21 cellular contexts compared by ENCODE assay signal in genomic region chr5:10374623-10375022, GRCh38. TPM values are rescaled to one million over a fixed set of nuclear protein-coding genes. Genes with fewer than 3 reads are reported as not detected.
DNase-seq lines count a peak whose midpoint lies in the region; ATAC-seq and TF ChIP-seq lines count a peak whose summit lies in the region.
"Had no signal": no experiment of that assay in that cellular context is flagged by ENCODE, and none has a peak within 500 bp of the region (broad histone marks: within the 10 kb centered on the region; RNA-seq: fewer than 3 reads in every experiment).

No MANE protein-coding gene starts in this region.

- no peaks in the 10 kb centered on the region for H4K20me1 ChIP-seq in H9 (ENCODE audit: control insufficient read depth, insufficient read depth, insufficient read length)
- H4K20me1 ChIP-seq in neural progenitor cell (ENCODE audit: low read depth) = peaks cover 58% of the 10 kb centered on the region
- peaks cover 63% of the 10 kb centered on the region for H4K20me1 ChIP-seq in MM.1S (ENCODE audit: insufficient read depth, low read length)

- H3K4me1 ChIP-seq in H9 (ENCODE audit: insufficient read depth, low read length) = no peaks in the 10 kb centered on the region
- peaks cover 30% of the 10 kb centered on the region for H3K4me1 ChIP-seq in neural progenitor cell
- peaks cover 26% of the 10 kb centered on the region for H3K4me1 ChIP-seq in MM.1S (ENCODE audit: low read length)
- H3K4me1 ChIP-seq: uterus had no signal

- H3K9ac ChIP-seq in H9 (ENCODE audit: extremely low read depth, insufficient read length, low read length) (no peak overlapping the region), neural progenitor cell (no peak overlapping the region), MM.1S (ENCODE audit: low read length) (no peak overlapping the region)
- H3K9ac ChIP-seq: BLaER1 had no signal

- H3K4me1 Mint-ChIP-seq in H9 (peaks cover 36 to 44% of the 10 kb centered on the region in 2 experiments), nephron progenitor cell (peaks cover 10% of the 10 kb centered on the region), neural progenitor cell (no peaks in the 10 kb centered on the region)
- H3K4me1 Mint-ChIP-seq in activated T-helper 2 cell treated with anti-CD3 and anti-CD28 coated beads, Interferon-gamma antibody, Interleukin-2, Interleukin-4, amounts not matched to agents 10 μg/mL and 5 μg/mL and 100 μg/mL, durations not matched to agents 14 hours and 24 hours and 36 hours (ENCODE audit: low read depth) = peaks cover 43% of the 10 kb centered on the region

- ATAC-seq in GM19023 (IDR thresholded peaks at IDR 0.05; ENCODE audit: unreplicated experiment) = peak; percentile 53

- H3K36me3 Mint-ChIP-seq in H9 (ENCODE audit: insufficient read depth in 1 of 3, low read depth in 3 of 3) = peaks cover 22 to 30% (median 25%) of the 10 kb centered on the region in 3 experiments
- peaks cover 26% of the 10 kb centered on the region for H3K36me3 Mint-ChIP-seq in activated T-helper 2 cell treated with anti-CD3 and anti-CD28 coated beads, Interferon-gamma antibody, Interleukin-2, Interleukin-4, amounts not matched to agents 10 μg/mL and 5 μg/mL and 100 μg/mL, durations not matched to agents 14 hours and 24 hours and 36 hours (ENCODE audit: low read depth)
- peaks cover 86% of the 10 kb centered on the region for H3K36me3 Mint-ChIP-seq in nephron progenitor cell (ENCODE audit: low read depth)
- H3K36me3 Mint-ChIP-seq in neural progenitor cell = peaks cover 67% of the 10 kb centered on the region

- H4K91ac ChIP-seq in H9 (ENCODE audit: insufficient read length, low read depth, low read length) = no peak overlapping the region

- H3K79me2 ChIP-seq in H9 (ENCODE audit: insufficient read depth, low read length) (peaks cover 16% of the 10 kb centered on the region; the same call in 1 of the 2 replicates), neural progenitor cell (ENCODE audit: low read depth) (peaks cover 99% of the 10 kb centered on the region), MM.1S (ENCODE audit: low read length) (peaks cover 96% of the 10 kb centered on the region)

- DNase-seq in H9 (no peak), nephron progenitor cell (no peak), neural progenitor cell (ENCODE audit: low spot score) (no peak), NCI-H2196 treated with DMSO at 0.1 percent for 48 hours (lab: John Stamatoyannopoulos, UW; ENCODE audit: unreplicated experiment) (no peak), MM.1S (no peak)
- no peak for DNase-seq in activated T-helper 2 cell treated with anti-CD3 and anti-CD28 coated beads, Interferon-gamma antibody, Interleukin-2, Interleukin-4, amounts not matched to agents 10 μg/mL and 5 μg/mL and 100 μg/mL, durations not matched to agents 14 hours and 24 hours and 36 hours (ENCODE audit: low spot score)
- DNase-seq: activated naive CD4-positive, alpha-beta T cell treated with anti-CD3 and anti-CD28 coated beads, Interleukin-2, amount 50 U/mL, for 16 hours; caudate nucleus; DMS153; H7; islet precursor cell; Kasumi-1; mesenchymal stem cell; NCI-H146; NCI-H510A treated with DMSO at 0.1 percent for 48 hours; ovary; PC-9; stimulated activated naive CD4-positive, alpha-beta T cell; uterus had no signal

- TF ChIP-seq CTCF in H9 (conservative IDR thresholded peaks at IDR 0.05) (no peak), nephron progenitor cell (IDR thresholded peaks at IDR 0.05) (no peak), neural progenitor cell (IDR thresholded peaks at IDR 0.05) (no peak), MM.1S (IDR thresholded peaks at IDR 0.05; ENCODE audit: low read length) (no peak)

- no peak overlapping the region for H2BK120ac ChIP-seq in H9 (ENCODE audit: low read depth, low read length, poor library complexity, severe bottlenecking)

- no peak overlapping the region for H2BK15ac ChIP-seq in H9 (ENCODE audit: low read depth, low read length)

- no peak overlapping the region for H3K4ac ChIP-seq in H9 (ENCODE audit: low read depth, low read length)

- H3K23me2 ChIP-seq in H9 (ENCODE audit: insufficient read length, low read depth, low read length, poor library complexity, severe bottlenecking) = no peaks in the 10 kb centered on the region

- no peak overlapping the region for H3K4me3 Mint-ChIP-seq in H9
- H3K4me3 Mint-ChIP-seq in activated T-helper 2 cell treated with anti-CD3 and anti-CD28 coated beads, Interferon-gamma antibody, Interleukin-2, Interleukin-4, amounts not matched to agents 10 μg/mL and 5 μg/mL and 100 μg/mL, durations not matched to agents 14 hours and 24 hours and 36 hours (ENCODE audit: low read depth) = no peak overlapping the region
- H3K4me3 Mint-ChIP-seq in nephron progenitor cell = no peak overlapping the region
- no peak overlapping the region for H3K4me3 Mint-ChIP-seq in neural progenitor cell

- H3K27me3 ChIP-seq in H9 (ENCODE audit: insufficient read depth, low read length) = no peaks in the 10 kb centered on the region
- H3K27me3 ChIP-seq in neural progenitor cell = no peaks in the 10 kb centered on the region
- H3K27me3 ChIP-seq in MM.1S (replicated peaks; ENCODE audit: insufficient read depth, low read length) = no peaks in the 10 kb centered on the region
- H3K27me3 ChIP-seq: BLaER1, ovary, uterus had no signal

- WGBS in H9 (ENCODE audit: extremely low coverage, insufficient read length, low lambda C conversion rate) = no CpG with 5 or more reads among the region's 3 CpGs

- H3F3A ChIP-seq in neural progenitor cell (ENCODE audit: low read depth) = peaks cover 13% of the 10 kb centered on the region
- H3F3A ChIP-seq in MM.1S (ENCODE audit: insufficient read depth, low read length) = no peaks in the 10 kb centered on the region

- no peak overlapping the region for H3K23ac ChIP-seq in H9 (ENCODE audit: insufficient read length, low read depth, low read length)

- H3K36me3 ChIP-seq in neural progenitor cell (peaks cover 8% of the 10 kb centered on the region), MM.1S (replicated peaks; ENCODE audit: insufficient read depth, low read length) (peaks cover 9% of the 10 kb centered on the region)
- H3K36me3 ChIP-seq: ovary, uterus had no signal

- intact Hi-C loops in activated T-helper 2 cell treated with anti-CD3 and anti-CD28 coated beads, Interferon-gamma antibody, Interleukin-2, Interleukin-4, amounts not matched to agents 10 μg/mL and 5 μg/mL and 100 μg/mL, durations not matched to agents 14 hours and 24 hours and 36 hours (cut with micrococcal nuclease) = no loop called here

- H3K9me3 Mint-ChIP-seq in H9 (peaks cover 0 to 4% of the 10 kb centered on the region in 2 experiments; a peak in 3 of 5 replicates), nephron progenitor cell (peaks cover 55% of the 10 kb centered on the region), neural progenitor cell (peaks cover 53% of the 10 kb centered on the region)
- H3K9me3 Mint-ChIP-seq in activated T-helper 2 cell treated with anti-CD3 and anti-CD28 coated beads, Interferon-gamma antibody, Interleukin-2, Interleukin-4, amounts not matched to agents 10 μg/mL and 5 μg/mL and 100 μg/mL, durations not matched to agents 14 hours and 24 hours and 36 hours = no peaks in the 10 kb centered on the region

- H2BK20ac ChIP-seq in H9 (ENCODE audit: low read depth, low read length, poor library complexity, severe bottlenecking) = no peak overlapping the region

- no peaks in the 10 kb centered on the region for H3K9me2 ChIP-seq in MM.1S (replicated peaks; ENCODE audit: insufficient read depth, low read length)

- no peak overlapping the region for H4K5ac ChIP-seq in H9 (ENCODE audit: insufficient read length, low read depth, low read length)

- H2AK5ac ChIP-seq in H9 (ENCODE audit: insufficient read length, low read length) = no peak overlapping the region

- H2AFZ ChIP-seq in H9 (ENCODE audit: low read length) (no peak overlapping the region), neural progenitor cell (replicated peaks) (no peak overlapping the region), MM.1S (ENCODE audit: low read length) (no peak overlapping the region)
- H2AFZ ChIP-seq: PC-9 had no signal

- H3K27me3 Mint-ChIP-seq in H9 (ENCODE audit: low read depth) (no peaks in the 10 kb centered on the region), nephron progenitor cell (ENCODE audit: low read depth, poor library complexity) (no peaks in the 10 kb centered on the region), neural progenitor cell (ENCODE audit: insufficient read depth, low read depth) (no peaks in the 10 kb centered on the region)
- H3K27me3 Mint-ChIP-seq in activated T-helper 2 cell treated with anti-CD3 and anti-CD28 coated beads, Interferon-gamma antibody, Interleukin-2, Interleukin-4, amounts not matched to agents 10 μg/mL and 5 μg/mL and 100 μg/mL, durations not matched to agents 14 hours and 24 hours and 36 hours (ENCODE audit: low read depth) = no peaks in the 10 kb centered on the region

- H2BK5ac ChIP-seq in H9 (ENCODE audit: insufficient read length, low read length) = no peak overlapping the region

- H3K27ac Mint-ChIP-seq in H9 (peak overlapping the region; percentile 45 to 81 (median 71); a peak in 4 of 7 replicates), nephron progenitor cell (peak overlapping the region; percentile 26), neural progenitor cell (no peak overlapping the region)
- peak overlapping the region; percentile 47 for H3K27ac Mint-ChIP-seq in activated T-helper 2 cell treated with anti-CD3 and anti-CD28 coated beads, Interferon-gamma antibody, Interleukin-2, Interleukin-4, amounts not matched to agents 10 μg/mL and 5 μg/mL and 100 μg/mL, durations not matched to agents 14 hours and 24 hours and 36 hours

- H3K4me3 ChIP-seq in neural progenitor cell (no peak overlapping the region), MM.1S (ENCODE audit: low read length) (no peak overlapping the region)
- H3K4me3 ChIP-seq: BLaER1, ovary, PC-9, uterus had no signal

- no peak overlapping the region for H3T11ph ChIP-seq in H9 (ENCODE audit: low read length)

- H3K4me2 ChIP-seq in H9 (ENCODE audit: insufficient read depth, insufficient read length, low read length) (no peak overlapping the region), neural progenitor cell (no peak overlapping the region), MM.1S (ENCODE audit: low read depth, low read length) (no peak overlapping the region)
- H3K4me2 ChIP-seq: BLaER1, PC-9 had no signal

- no peak overlapping the region for H3K18ac ChIP-seq in H9 (ENCODE audit: insufficient read length, low read depth, low read length)

- H2BK12ac ChIP-seq in H9 (ENCODE audit: insufficient read length, low read depth, low read length) = no peak overlapping the region

- no peak overlapping the region for H4K8ac ChIP-seq in H9 (replicated peaks; ENCODE audit: insufficient read length, low read depth, low read length)

- no peak overlapping the region for H3K56ac ChIP-seq in H9 (ENCODE audit: insufficient read length, low read depth, low read length)

- H3K79me1 ChIP-seq in H9 (ENCODE audit: insufficient read depth, low read depth, low read length, poor library complexity, severe bottlenecking) = peaks cover 2% of the 10 kb centered on the region

- H3K27ac ChIP-seq in H9 (ENCODE audit: insufficient read length, low read depth, low read length) (no peak overlapping the region), neural progenitor cell (no peak overlapping the region), MM.1S (ENCODE audit: low read length) (no peak overlapping the region)
- H3K27ac ChIP-seq: BLaER1, ovary, PC-9, uterus had no signal

- H3K9me3 ChIP-seq in H9 (ENCODE audit: control insufficient read depth, low read depth, low read length) (no peaks in the 10 kb centered on the region), neural progenitor cell (ENCODE audit: low read depth) (no peaks in the 10 kb centered on the region), MM.1S (replicated peaks; ENCODE audit: insufficient read depth, low read length) (no peaks in the 10 kb centered on the region)
- H3K9me3 ChIP-seq: ovary, uterus had no signal

- H3K14ac ChIP-seq in H9 (ENCODE audit: insufficient read depth, low read length) = no peak overlapping the region

RNA-seq across cellular contexts. Expression of gene MARCHF6, which starts 21.1 kb away (rescaled TPM):
- 114 and 118 TPM in 2 replicates for total RNA-seq in H9 (2021)
- 111 and 116 TPM in 2 replicates for total RNA-seq in activated T-helper 2 cell treated with anti-CD3 and anti-CD28 coated beads, Interferon-gamma antibody, Interleukin-2, Interleukin-4, amounts not matched to agents 10 μg/mL and 5 μg/mL and 100 μg/mL, durations not matched to agents 14 hours and 24 hours and 36 hours
- 90.2 and 151 TPM in 2 replicates for total RNA-seq in neural progenitor cell (ENCODE audit: low replicate concordance)
